ENCODE assay signal across 10 cellular contexts in the genomic region with DNA sequence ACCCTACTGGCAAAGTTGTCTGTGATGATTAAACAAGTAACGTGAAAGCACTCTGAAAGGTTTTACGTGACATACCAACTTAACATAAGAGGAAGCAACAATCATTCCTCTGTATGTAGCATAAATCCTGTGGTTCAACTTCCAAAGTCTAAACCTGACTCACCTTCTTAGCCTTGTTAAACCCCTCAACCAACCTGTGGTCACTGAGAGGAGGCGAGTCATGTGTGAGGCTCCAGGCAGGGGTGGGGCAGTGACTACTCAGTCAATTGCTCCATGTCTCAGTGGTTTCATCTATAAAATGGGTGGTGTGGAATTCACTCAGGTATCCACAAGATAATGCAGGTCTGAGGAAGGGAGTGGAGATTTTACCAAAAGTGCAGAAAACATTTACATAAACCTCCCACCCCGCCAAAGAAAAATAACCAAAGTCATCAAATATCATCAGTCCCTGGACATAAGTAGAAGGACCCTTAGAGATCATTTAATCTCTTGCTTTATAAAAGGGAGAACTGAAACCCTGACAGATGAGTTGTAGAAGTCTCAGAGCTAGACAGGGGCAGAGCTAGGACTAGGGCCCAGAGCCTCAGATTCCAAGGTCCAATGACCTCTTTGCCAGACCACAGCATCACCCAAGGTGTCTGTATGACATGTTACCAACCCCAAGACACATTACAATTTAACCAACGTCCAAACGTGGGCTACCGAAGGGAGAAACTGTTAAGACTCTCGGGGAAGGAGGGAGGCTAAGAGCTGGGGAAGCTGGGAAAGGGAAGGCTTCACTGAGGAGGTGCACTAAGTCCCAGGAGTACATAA. TPM values are rescaled to one million over a fixed set of nuclear protein-coding genes. Genes with fewer than 3 reads are reported as not detected.
A peak's percentile ranks its signal among the peaks of the same experiment; 100 is the strongest.
DNase-seq lines count a peak whose midpoint lies in the region; ATAC-seq, FAIRE-seq and TF ChIP-seq lines count a peak whose summit lies in the region.
"Had no signal": no experiment of that assay in that cellular context is flagged by ENCODE, and none has a peak within 500 bp of the region (broad histone marks: within the 10 kb centered on the region; RNA-seq: fewer than 3 reads in every experiment).

No MANE protein-coding gene starts in this region.

- H3K4me1 ChIP-seq in kidney (ENCODE audit: control insufficient read depth in 1 of 2, insufficient read depth in 1 of 2, low read depth in 1 of 2, low read length in 2 of 2) = peaks cover 6 to 38% of the 10 kb centered on the region in 2 donors
- H3K4me1 ChIP-seq in subcutaneous abdominal adipose tissue (ENCODE audit: control insufficient read depth in 5 of 5, insufficient read depth in 5 of 5, low read length in 5 of 5) = peaks cover 0 to 46% (median 32%) of the 10 kb centered on the region in 5 donors

- H3K4me3 Mint-ChIP-seq in activated CD8-positive, alpha-beta memory T cell treated with anti-CD3 and anti-CD28 coated beads, Interleukin-2, amount 10 ng/mL, durations not matched to agents 7 days and 5 days = peak overlapping the region; percentile 51

- H3K27me3 Mint-ChIP-seq in activated CD8-positive, alpha-beta memory T cell treated with anti-CD3 and anti-CD28 coated beads, Interleukin-2, amount 10 ng/mL, durations not matched to agents 7 days and 5 days = no peaks in the 10 kb centered on the region

- peaks cover 62% of the 10 kb centered on the region for H3K4me1 Mint-ChIP-seq in activated CD8-positive, alpha-beta memory T cell treated with anti-CD3 and anti-CD28 coated beads, Interleukin-2, amount 10 ng/mL, durations not matched to agents 7 days and 5 days

- H3K9me3 ChIP-seq in kidney (ENCODE audit: control insufficient read depth in 1 of 2, low read length in 2 of 2) (no peaks in the 10 kb centered on the region), subcutaneous abdominal adipose tissue (ENCODE audit: control insufficient read depth in 5 of 5, low read length in 5 of 5) (no peaks in the 10 kb centered on the region)
- H3K9me3 ChIP-seq: suprapubic skin had no signal

- peaks cover 45% of the 10 kb centered on the region for H3K36me3 Mint-ChIP-seq in activated CD8-positive, alpha-beta memory T cell treated with anti-CD3 and anti-CD28 coated beads, Interleukin-2, amount 10 ng/mL, durations not matched to agents 7 days and 5 days

- TF ChIP-seq CTCF in kidney (IDR thresholded peaks at IDR 0.05; ENCODE audit: borderline replicate concordance, extremely low read depth, insufficient read depth) = no peak

- H3K27me3 ChIP-seq in subcutaneous abdominal adipose tissue (ENCODE audit: control insufficient read depth in 5 of 5, insufficient read depth in 4 of 5, low read length in 5 of 5) = no peaks in the 10 kb centered on the region
- H3K27me3 ChIP-seq: suprapubic skin had no signal

- H3K27ac Mint-ChIP-seq in activated CD8-positive, alpha-beta memory T cell treated with anti-CD3 and anti-CD28 coated beads, Interleukin-2, amount 10 ng/mL, durations not matched to agents 7 days and 5 days = peak overlapping the region; percentile 99

- DNase-seq in activated naive CD4-positive, alpha-beta T cell treated with Interleukin-2 at 50 U/mL for 16 hours = peak; percentile 70
- no peak for DNase-seq in activated naive CD4-positive, alpha-beta T cell (lab: John Stamatoyannopoulos, UW)
- DNase-seq in HT1080 (ENCODE audit: low read depth) (peak; percentile 93), kidney (no peak), NCI-H1694 (lab: John Stamatoyannopoulos, UW) (no peak), occipital lobe (lab: John Stamatoyannopoulos, UW) (no peak)
- DNase-seq in activated CD8-positive, alpha-beta memory T cell treated with anti-CD3 and anti-CD28 coated beads, Interleukin-2, amount 10 ng/mL, durations not matched to agents 7 days and 5 days = peak; percentile 77

- H3K36me3 ChIP-seq in kidney (ENCODE audit: control insufficient read depth in 1 of 2, insufficient read depth in 2 of 2, low read length in 2 of 2) (peaks cover under 1 to 30% of the 10 kb centered on the region in 2 donors), subcutaneous abdominal adipose tissue (ENCODE audit: control insufficient read depth in 5 of 5, insufficient read depth in 5 of 5, low read length in 5 of 5) (peaks cover 27 to 57% (median 43%) of the 10 kb centered on the region in 5 donors)

- ATAC-seq in activated CD8-positive, alpha-beta memory T cell treated with anti-CD3 and anti-CD28 coated beads, Interleukin-2, amount 10 ng/mL, durations not matched to agents 7 days and 5 days = no peak

- intact Hi-C loops in kidney (cut with DNase I) = no loop called here

- H3K27ac ChIP-seq in kidney (ENCODE audit: low read depth in 2 of 2, low read length in 2 of 2) = peak overlapping the region; percentile 35 to 80
- H3K27ac ChIP-seq in subcutaneous abdominal adipose tissue (ENCODE audit: low read depth, low read length) = peak overlapping the region; percentile 100

- no peak for FAIRE-seq in kidney (lab: Jason Lieb, UNC)
- FAIRE-seq: colon had no signal

- H3K9ac ChIP-seq in kidney (ENCODE audit: low read length in 2 of 2) = peak overlapping the region in 1 of 2 donors; percentile 100
- H3K9ac ChIP-seq in subcutaneous abdominal adipose tissue (ENCODE audit: low read length in 5 of 5) = peak overlapping the region in 1 of 5 donors; percentile 8

- CTCF ChIA-PET in activated CD8-positive, alpha-beta memory T cell treated with anti-CD3 and anti-CD28 coated beads, Interleukin-2, amount 10 ng/mL, durations not matched to agents 7 days and 5 days (lab: Charles Lee) = interaction anchor here (2.0 to 29.2 kb wide), 3 partner anchors 13 to 169 kb away, joined by 7 to 382 read pairs (median 90); a partner anchor contains a TSS

- H3K4me3 ChIP-seq in kidney (ENCODE audit: low read length in 2 of 2) (peak overlapping the region in 1 of 2 donors; percentile 19), subcutaneous abdominal adipose tissue (ENCODE audit: low read depth in 1 of 5, low read length in 5 of 5) (no peak overlapping the region)
- H3K4me3 ChIP-seq: suprapubic skin had no signal

- H3K9me3 Mint-ChIP-seq in activated CD8-positive, alpha-beta memory T cell treated with anti-CD3 and anti-CD28 coated beads, Interleukin-2, amount 10 ng/mL, durations not matched to agents 7 days and 5 days (ENCODE audit: low read depth) = no peaks in the 10 kb centered on the region

RNA-seq across cellular contexts. Expression of a gene that starts 3.7 kb away (rescaled TPM):
- total RNA-seq in HT1080 (2014; rRNA removed; shearing (Covaris generic)) = 25.2 and 80.1 TPM in 2 replicates
- 302 and 324 TPM in 2 replicates for polyA plus RNA-seq in HT1080 (2015; cell fraction: cytosol; rRNA removed)
- 272 and 274 TPM in 2 replicates for polyA plus RNA-seq in HT1080 (2015; cell fraction: nucleus; rRNA removed)
- total RNA-seq in activated CD8-positive, alpha-beta memory T cell treated with anti-CD3 and anti-CD28 coated beads, Interleukin-2, amount 10 ng/mL, durations not matched to agents 7 days and 5 days = 100 to 1,000 TPM; 429 to 464 TPM
- total RNA-seq in kidney = 298 TPM
- polyA plus RNA-seq in kidney (ENCODE audit: insufficient read depth, low read depth, low replicate concordance) = 224 TPM
- total RNA-seq in occipital lobe = 22.0 TPM

Comparison
In these comparisons a context has a peak if more than half of its experiments do, and no peak if none do; other contexts are left out.
1. DNase-seq: peak in activated naive CD4-positive, alpha-beta T cell treated with Interleukin-2 at 50 U/mL for 16 hours (single experiment), HT1080 (single experiment) and activated CD8-positive, alpha-beta memory T cell treated with anti-CD3 and anti-CD28 coated beads, Interleukin-2, amount 10 ng/mL, durations not matched to agents 7 days and 5 days (single experiment); none in activated naive CD4-positive, alpha-beta T cell (0 of 4), kidney (single experiment), NCI-H1694 (single experiment) and occipital lobe (single experiment).